Comparison of ENCODE assay signal across 10 cellular contexts in the genomic region with DNA sequence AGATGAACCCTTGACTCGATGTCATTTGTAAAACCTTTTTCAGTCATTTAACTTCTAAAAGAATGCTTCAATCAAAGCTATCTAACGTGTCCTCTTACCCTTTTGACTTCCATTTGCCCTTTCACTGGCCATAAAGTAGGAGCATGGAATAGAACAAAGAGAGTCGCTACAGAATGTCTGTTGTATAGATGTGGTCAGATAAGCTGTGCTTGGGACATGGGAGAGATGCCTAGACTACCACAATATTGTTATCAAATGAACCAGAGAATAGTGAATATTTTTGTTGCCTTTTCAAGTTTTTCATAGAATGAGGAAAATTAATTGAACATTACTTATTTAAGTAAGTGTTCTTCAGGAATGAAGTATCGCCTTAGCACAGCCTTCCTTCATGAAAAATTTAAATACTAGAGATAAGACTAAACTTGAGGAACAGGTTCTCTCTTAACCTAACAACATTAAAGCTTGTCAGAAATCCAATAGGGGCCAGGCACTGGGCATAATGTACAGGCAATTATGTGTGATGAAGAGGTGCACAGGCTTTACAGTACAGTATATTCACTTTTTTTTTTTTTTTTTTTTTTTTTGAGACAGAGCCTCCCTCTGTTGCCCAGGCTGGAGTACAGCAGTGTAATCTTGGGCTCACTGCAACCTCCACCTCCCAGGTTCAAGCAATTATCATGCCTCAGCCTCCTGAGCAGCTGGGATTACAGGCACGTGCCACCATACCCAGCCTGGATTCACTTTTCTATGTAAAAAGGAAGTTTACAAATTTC. TPM values are rescaled to one million over a fixed set of nuclear protein-coding genes. Genes with fewer than 3 reads are reported as not detected.
DNase-seq lines count a peak whose midpoint lies in the region; ATAC-seq and TF ChIP-seq lines count a peak whose summit lies in the region.
"Had no signal": no experiment of that assay in that cellular context is flagged by ENCODE, and none has a peak within 500 bp of the region (broad histone marks: within the 10 kb centered on the region; RNA-seq: fewer than 3 reads in every experiment).

No MANE protein-coding gene starts in this region.

- no peak overlapping the region for H3K23ac ChIP-seq in trophoblast cell (ENCODE audit: low read length)

- in situ Hi-C loops in G401 (cut with HindIII; ENCODE audit: low sequenced_read_pairs) = no loop called here

- peaks cover 4% of the 10 kb centered on the region; the same call in 1 of the 2 replicates for H3K36me3 ChIP-seq in GM23338 (ENCODE audit: insufficient read depth)
- H3K36me3 ChIP-seq in endodermal cell (ENCODE audit: control insufficient read depth, insufficient read depth, low read length) = peaks cover 64% of the 10 kb centered on the region
- peaks cover 3 to 11% of the 10 kb centered on the region in 2 experiments for H3K36me3 ChIP-seq in trophoblast cell (ENCODE audit: control insufficient read depth in 1 of 2, insufficient read depth in 2 of 2, low read length in 2 of 2)
- no peaks in the 10 kb centered on the region for H3K36me3 ChIP-seq in thyroid gland

- peaks cover 31% of the 10 kb centered on the region; the same call in 2 of the 3 replicates for H3K4me1 Mint-ChIP-seq in GM23338
- peaks cover 31% of the 10 kb centered on the region for H3K4me1 Mint-ChIP-seq in endodermal cell

- ATAC-seq in GM23338 (peak; percentile 26), HG03565 (IDR thresholded peaks at IDR 0.05; ENCODE audit: unreplicated experiment) (no peak)

- H2BK120ac ChIP-seq in trophoblast cell (ENCODE audit: insufficient read depth, low read length, poor library complexity) = no peak overlapping the region

- no peak overlapping the region for H2AK5ac ChIP-seq in trophoblast cell (ENCODE audit: low read length)

- no peaks in the 10 kb centered on the region for H3K9me2 ChIP-seq in GM23338 (ENCODE audit: insufficient read depth)

- H3K36me3 Mint-ChIP-seq in GM23338 (ENCODE audit: low read depth) (peaks cover 23% of the 10 kb centered on the region), endodermal cell (ENCODE audit: low read depth) (peaks cover 49% of the 10 kb centered on the region)

- no peak overlapping the region for H3K27ac Mint-ChIP-seq in GM23338
- H3K27ac Mint-ChIP-seq in endodermal cell = no peak overlapping the region

- peak overlapping the region; percentile 96 for H3K4ac ChIP-seq in trophoblast cell (ENCODE audit: low read depth, low read length)

- H3K27ac ChIP-seq in GM23338 (ENCODE audit: low read depth) (no peak overlapping the region), endodermal cell (ENCODE audit: low read depth, low read length) (no peak overlapping the region), trophoblast cell (ENCODE audit: low read depth, low read length) (no peak overlapping the region), thyroid gland (peak overlapping the region in 1 of 3 donors; percentile 26)
- H3K27ac ChIP-seq: HL-60 had no signal

- peaks cover 18% of the 10 kb centered on the region for H3K4me1 ChIP-seq in GM23338 (ENCODE audit: insufficient read depth)
- H3K4me1 ChIP-seq in endodermal cell (ENCODE audit: control insufficient read depth, insufficient read depth, low read length) = no peaks in the 10 kb centered on the region
- H3K4me1 ChIP-seq in trophoblast cell (ENCODE audit: control insufficient read depth in 1 of 2, insufficient read depth in 2 of 2, low read length in 2 of 2) = peaks cover 6 to 12% of the 10 kb centered on the region in 2 experiments
- H3K4me1 ChIP-seq in thyroid gland = peaks cover 63 to 69% of the 10 kb centered on the region in 2 donors

- no peak overlapping the region for H3K4me2 ChIP-seq in GM23338
- no peak overlapping the region for H3K4me2 ChIP-seq in trophoblast cell (ENCODE audit: low read length)

- H3K9me3 Mint-ChIP-seq in GM23338 = no peaks in the 10 kb centered on the region
- no peaks in the 10 kb centered on the region for H3K9me3 Mint-ChIP-seq in endodermal cell

- H2AFZ ChIP-seq in GM23338 = no peak overlapping the region
- no peak overlapping the region for H2AFZ ChIP-seq in trophoblast cell (ENCODE audit: insufficient read depth, low read length, poor library complexity)

- no peak overlapping the region for H3K9ac ChIP-seq in endodermal cell (ENCODE audit: extremely low read depth, low read length, poor library complexity, severe bottlenecking)
- H3K9ac ChIP-seq in trophoblast cell (ENCODE audit: low read length) = no peak overlapping the region

- H2BK5ac ChIP-seq in trophoblast cell (ENCODE audit: low read depth, low read length, poor library complexity) = no peak overlapping the region

- TF ChIP-seq CTCF in GM23338 (conservative IDR thresholded peaks at IDR 0.05; ENCODE audit: low read depth in 2 of 2) = no peak
- peak; percentile 49 for TF ChIP-seq CTCF in endodermal cell (conservative IDR thresholded peaks at IDR 0.05)
- TF ChIP-seq CTCF in thyroid gland (IDR thresholded peaks at IDR 0.05) = no peak

- no peaks in the 10 kb centered on the region for H3K79me1 ChIP-seq in trophoblast cell (ENCODE audit: low read length)

- intact Hi-C loops in thyroid gland (cut with DNase I) = no loop called here

- H2BK12ac ChIP-seq in trophoblast cell (ENCODE audit: low read length) = no peak overlapping the region

- H3K79me2 ChIP-seq in GM23338 (replicated peaks; ENCODE audit: insufficient read depth) (no peaks in the 10 kb centered on the region; the same call in 1 of the 2 replicates), trophoblast cell (ENCODE audit: control insufficient read depth, insufficient read depth, low read length, poor library complexity) (peaks cover 23% of the 10 kb centered on the region)

- H4K20me1 ChIP-seq in GM23338 (replicated peaks; ENCODE audit: insufficient read depth) = peaks cover 89% of the 10 kb centered on the region

- TF ChIP-seq POLR2A in thyroid gland (IDR thresholded peaks at IDR 0.05) = no peak

- no peak overlapping the region for H4K8ac ChIP-seq in trophoblast cell (ENCODE audit: low read depth, low read length)

- H4K12ac ChIP-seq in trophoblast cell (ENCODE audit: low read depth, low read length) = no peak overlapping the region

- H4K91ac ChIP-seq in trophoblast cell (ENCODE audit: low read depth, low read length) = no peak overlapping the region

- WGBS in endodermal cell (ENCODE audit: insufficient coverage in 1 of 2, insufficient read length in 1 of 2), 2 experiments = 77 to 100% methylated on average over 2 to 5 of the region's 5 CpGs
- no CpG with 5 or more reads among the region's 5 CpGs for WGBS in trophoblast cell (ENCODE audit: extremely low coverage, insufficient coverage, insufficient read length)
- 55 to 63% methylated on average over 5 of the region's 5 CpGs for WGBS in thyroid gland, 2 donors

- no peaks in the 10 kb centered on the region for H3K9me3 ChIP-seq in endodermal cell (ENCODE audit: control insufficient read depth, low read length)
- no peaks in the 10 kb centered on the region for H3K9me3 ChIP-seq in trophoblast cell (ENCODE audit: insufficient read depth, low read depth, low read length)
- H3K9me3 ChIP-seq in thyroid gland = no peaks in the 10 kb centered on the region

- H3K4me3 ChIP-seq in GM23338 (no peak overlapping the region), endodermal cell (ENCODE audit: low read length) (no peak overlapping the region), trophoblast cell (ENCODE audit: low read depth, low read length) (no peak overlapping the region), thyroid gland (replicated peaks in 1 of 3) (no peak overlapping the region)

- DNase-seq in GM23338 (ENCODE audit: low spot score) = no peak
- DNase-seq in OCI-M1 (lab: John Stamatoyannopoulos, UW) = peak; percentile 68
- no peak for DNase-seq in endodermal cell
- DNase-seq in trophoblast cell = peak; percentile 84 to 93
- DNase-seq in thyroid gland = no peak
- DNase-seq in G401 (ENCODE audit: low spot score) = no peak
- DNase-seq in COR-L47 (lab: John Stamatoyannopoulos, UW) = no peak
- DNase-seq: activated gamma-delta T cell treated with Interleukin-2 at 50 U/mL for 16 hours had no signal

- H3K14ac ChIP-seq in trophoblast cell (ENCODE audit: low read length) = no peak overlapping the region

- H3F3A ChIP-seq in GM23338 (replicated peaks; ENCODE audit: low read depth) = no peaks in the 10 kb centered on the region

- H3K18ac ChIP-seq in trophoblast cell (ENCODE audit: low read length) = no peak overlapping the region

- H3K27me3 Mint-ChIP-seq in GM23338 (ENCODE audit: insufficient read depth, low read depth, poor library complexity) = no peaks in the 10 kb centered on the region
- H3K27me3 Mint-ChIP-seq in endodermal cell (ENCODE audit: insufficient read depth) = no peaks in the 10 kb centered on the region

- H3K4me3 Mint-ChIP-seq in GM23338 (no peak overlapping the region), endodermal cell (no peak overlapping the region)

- H3K27me3 ChIP-seq in GM23338 (ENCODE audit: insufficient read depth) = no peaks in the 10 kb centered on the region
- H3K27me3 ChIP-seq in endodermal cell (ENCODE audit: control insufficient read depth, insufficient read depth, low read length, poor library complexity, severe bottlenecking) = no peaks in the 10 kb centered on the region
- H3K27me3 ChIP-seq in trophoblast cell (ENCODE audit: insufficient read depth, low read length) = no peaks in the 10 kb centered on the region
- H3K27me3 ChIP-seq in thyroid gland = no peaks in the 10 kb centered on the region

TF ChIP-seq in GM23338, 12 proteins besides CTCF, POLR2A, EP300 and RAD21 (continues in another document):
- TF ChIP-seq ZNF114 (CRISPR knock-in tag; IDR thresholded peaks at IDR 0.05) = no peak
- no peak for TF ChIP-seq CREB1 (CRISPR knock-in tag; IDR thresholded peaks at IDR 0.05; ENCODE audit: low read depth)
- TF ChIP-seq JUNB (IDR thresholded peaks at IDR 0.05; ENCODE audit: unreplicated experiment) = no peak

RNA-seq across cellular contexts. Expression of gene KMT2E, which starts 7.5 kb away (rescaled TPM):
- 43.2 and 50.2 TPM in 2 replicates for total RNA-seq in GM23338 (2014; rRNA removed; shearing (Covaris generic))
- polyA plus RNA-seq in GM23338 (2016; fragmentation: Nextera tagmentation; extraction: Ambion mirVana) = 55.7 and 70.9 TPM in 2 replicates
- total RNA-seq in endodermal cell (10 to 100 TPM; 65.7 to 70.4 TPM), thyroid gland (100 to 1,000 TPM; 111 to 181 (median 160) TPM)
- 73.3 TPM for polyA plus RNA-seq in endodermal cell (2013, experiment 1 of 2)
- polyA plus RNA-seq in endodermal cell (2013, experiment 2 of 2) = 71.3 TPM
- 25.0 and 25.8 TPM in 2 replicates for polyA plus RNA-seq in trophoblast cell (2013)
- total RNA-seq in G401 (2014; rRNA removed; shearing (Covaris generic)) = 15.3 and 29.9 TPM in 2 replicates

Comparison
In these comparisons a context has a peak if more than half of its experiments do, and no peak if none do; other contexts are left out.
1. DNase-seq: peak in OCI-M1 (single experiment) and trophoblast cell (2 of 2); none in GM23338 (single experiment), endodermal cell (single experiment), thyroid gland (0 of 2), G401 (single experiment) and COR-L47 (single experiment).